Comparison of ENCODE assay signal across 15 cellular contexts in the genomic region with DNA sequence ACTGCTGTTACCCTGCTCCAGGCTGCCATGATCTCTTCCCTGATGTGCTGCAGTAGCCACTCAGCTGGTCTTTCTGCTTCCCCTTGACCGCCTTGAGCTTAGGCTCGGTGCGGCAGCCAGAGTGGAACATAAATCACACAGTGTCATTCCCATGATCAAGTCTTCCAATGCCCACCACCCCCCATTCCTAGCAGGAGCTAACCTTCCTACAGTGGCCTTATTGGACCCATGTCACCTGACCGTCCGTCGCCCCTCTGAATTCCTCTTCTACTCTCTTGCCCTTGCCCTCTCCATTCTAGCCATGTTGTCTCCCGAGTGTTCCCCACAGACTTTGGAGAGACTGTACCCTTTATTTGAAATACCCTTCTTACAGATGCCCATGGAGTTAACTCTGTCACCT. TPM values are rescaled to one million over a fixed set of nuclear protein-coding genes. Genes with fewer than 3 reads are reported as not detected.
DNase-seq lines count a peak whose midpoint lies in the region; ATAC-seq and TF ChIP-seq lines count a peak whose summit lies in the region.
"Had no signal": no experiment of that assay in that cellular context is flagged by ENCODE, and none has a peak within 500 bp of the region (broad histone marks: within the 10 kb centered on the region; RNA-seq: fewer than 3 reads in every experiment).

No MANE protein-coding gene starts in this region.

- no peak for ATAC-seq in sciatic nerve
- no peak for ATAC-seq in GM18519 (IDR thresholded peaks at IDR 0.05; ENCODE audit: low FRiP score, unreplicated experiment)
- ATAC-seq: GM23338 had no signal

- H3K4me2 ChIP-seq in osteoblast (ENCODE audit: insufficient read depth, low read length) = no peak overlapping the region
- H3K4me2 ChIP-seq: BLaER1, GM23338 had no signal

- intact Hi-C loops in sciatic nerve (cut with DNase I) = no loop called here

- H3K4me3 ChIP-seq in coronary artery (no peak overlapping the region), osteoblast (ENCODE audit: insufficient read depth, low read length) (no peak overlapping the region)
- H3K4me3 ChIP-seq: BLaER1, GM23338 had no signal

- H3K36me3 ChIP-seq in osteoblast (ENCODE audit: insufficient read depth, low read length) = no peaks in the 10 kb centered on the region
- H3K36me3 ChIP-seq: BLaER1 had no signal

- no peaks in the 10 kb centered on the region for H3K4me1 ChIP-seq in osteoblast (ENCODE audit: insufficient read depth, low read length)
- H3K4me1 ChIP-seq: BLaER1 had no signal

- H3K27me3 ChIP-seq in osteoblast (ENCODE audit: insufficient read depth, low read length) = peaks cover 17% of the 10 kb centered on the region

- H2AFZ ChIP-seq in osteoblast (ENCODE audit: low read length) = no peak overlapping the region
- H2AFZ ChIP-seq: GM23338 had no signal

- peak; percentile 49 for DNase-seq in activated effector memory CD4-positive, alpha-beta T cell treated with anti-CD3 and anti-CD28 coated beads, Interleukin-2, amount 50 U/mL, for 16 hours
- no peak for DNase-seq in activated effector memory CD4-positive, alpha-beta T cell treated with Interleukin-2 at 50 U/mL for 16 hours
- DNase-seq in coronary artery (ENCODE audit: low spot score) (peak; percentile 49), sciatic nerve (ENCODE audit: low spot score) (peak; percentile 36), osteoblast (ENCODE audit: insufficient read length, low spot score, missing footprints) (no peak), NCI-H2029 treated with DMSO at 0.1 percent for 48 hours (lab: John Stamatoyannopoulos, UW) (no peak)
- DNase-seq: 8988T; AML-193; CD4-positive, CD25-positive, alpha-beta regulatory T cell; H7 had no signal

- H3K79me2 ChIP-seq in osteoblast (ENCODE audit: insufficient read depth, low read length) = no peaks in the 10 kb centered on the region

- TF ChIP-seq CTCF in coronary artery (IDR thresholded peaks at IDR 0.05) (no peak), osteoblast (IDR thresholded peaks at IDR 0.05; ENCODE audit: extremely low read depth, low read depth, low read length) (no peak)

- peaks cover 3% of the 10 kb centered on the region for H4K20me1 ChIP-seq in osteoblast (ENCODE audit: insufficient read depth, low read length)
- H4K20me1 ChIP-seq: BLaER1 had no signal

- no peak overlapping the region for H3K27ac ChIP-seq in coronary artery
- H3K27ac ChIP-seq in osteoblast (ENCODE audit: low read depth, low read length) = no peak overlapping the region
- H3K27ac ChIP-seq: BLaER1 had no signal

- H3K9me3 ChIP-seq in osteoblast (ENCODE audit: low read depth, low read length) = no peaks in the 10 kb centered on the region
- H3K9me3 ChIP-seq: BLaER1 had no signal

RNA-seq across cellular contexts. Expression of a gene that starts 43.4 kb away (rescaled TPM):
- total RNA-seq in sciatic nerve = not detected
- not detected in 2 replicates for total RNA-seq in osteoblast
- total RNA-seq: CD4-positive, CD25-positive, alpha-beta regulatory T cell; Daoy; HT1080 had no signal

RNA-seq across cellular contexts. Expression of a gene that starts 46.2 kb away (rescaled TPM):
- total RNA-seq in sciatic nerve = not detected
- not detected in 2 replicates for total RNA-seq in osteoblast
- total RNA-seq: CD4-positive, CD25-positive, alpha-beta regulatory T cell; Daoy; HT1080 had no signal

Comparison
In these comparisons a context has a peak if more than half of its experiments do, and no peak if none do; other contexts are left out.
1. DNase-seq: peak in activated effector memory CD4-positive, alpha-beta T cell treated with anti-CD3 and anti-CD28 coated beads, Interleukin-2, amount 50 U/mL, for 16 hours (single experiment), coronary artery (single experiment) and sciatic nerve (single experiment); none in activated effector memory CD4-positive, alpha-beta T cell treated with Interleukin-2 at 50 U/mL for 16 hours (single experiment), osteoblast (single experiment) and NCI-H2029 treated with DMSO at 0.1 percent for 48 hours (single experiment).